10 cellular contexts compared by ENCODE assay signal in genomic region chr2:156322103-156322671, GRCh38. TPM values are rescaled to one million over a fixed set of nuclear protein-coding genes. Genes with fewer than 3 reads are reported as not detected.
DNase-seq lines count a peak whose midpoint lies in the region; TF ChIP-seq lines count a peak whose summit lies in the region.
"Had no signal": no experiment of that assay in that cellular context is flagged by ENCODE, and none has a peak within 500 bp of the region (broad histone marks: within the 10 kb centered on the region; RNA-seq: fewer than 3 reads in every experiment).

No MANE protein-coding gene starts in this region.

- peaks cover 8% of the 10 kb centered on the region for H3K36me3 Mint-ChIP-seq in IgD-negative memory B cell
- H3K36me3 Mint-ChIP-seq in glutamatergic neuron (ENCODE audit: unreplicated experiment): peaks cover 12% of the 10 kb centered on the region

- DNase-seq in breast epithelium (ENCODE audit: low spot score in 2 of 2) (no peak), mammary epithelial cell (no peak), glutamatergic neuron (no peak), tibial nerve (ENCODE audit: low spot score in 2 of 2) (no peak), iPS-NIHi11 (ENCODE audit: low spot score) (no peak), HuH-7.5 (ENCODE audit: low spot score) (no peak), SIG-M5 (lab: John Stamatoyannopoulos, UW) (no peak)
- DNase-seq: NCI-H774 had no signal

- intact Hi-C loops in breast epithelium (cut with DNase I; ENCODE audit: low total_unique reads) (no loop called here), mammary epithelial cell (cut with micrococcal nuclease) (no loop called here)

- H3K79me2 ChIP-seq in mammary epithelial cell (ENCODE audit: insufficient read depth, low read length): no peaks in the 10 kb centered on the region

- no peak overlapping the region for H2AFZ ChIP-seq in mammary epithelial cell (ENCODE audit: low read depth, low read length)

- CTCF ChIA-PET in mammary epithelial cell (lab: Charles Lee; ENCODE audit: low non-redundant PET): no interaction called here

- no peak overlapping the region for H3K27ac ChIP-seq in breast epithelium
- no peak overlapping the region for H3K27ac ChIP-seq in mammary epithelial cell (ENCODE audit: insufficient read depth, low read depth, low read length)
- peak overlapping the region in 2 of 4 donors; percentile 40 to 87 for H3K27ac ChIP-seq in tibial nerve
- H3K27ac ChIP-seq: epithelial cell of prostate had no signal

- in situ Hi-C loops in mammary epithelial cell (cut with MboI; ENCODE audit: low sequenced_read_pairs in 2 of 2): no loop called here

- 29% methylated on average over 10 of the region's 21 CpGs for WGBS in mammary epithelial cell (ENCODE audit: low coverage, missing lambda C conversion rate)
- 50% methylated on average over 21 of the region's 21 CpGs for WGBS in tibial nerve, 2 donors

- no peak overlapping the region for H3K4me2 ChIP-seq in mammary epithelial cell (ENCODE audit: insufficient read depth, low read depth, low read length)

- peak overlapping the region; percentile 43 to 66 (median 50) for H3K4me3 ChIP-seq in breast epithelium
- no peak overlapping the region for H3K4me3 ChIP-seq in mammary epithelial cell (replicated peaks in 1 of 3; ENCODE audit: insufficient read depth in 1 of 3, low read depth in 2 of 3, low read length in 3 of 3)
- H3K4me3 ChIP-seq in tibial nerve: peak overlapping the region; percentile 8 to 56 (median 44)

- no TSS peak for BruUV-seq in mammary epithelial cell (replicated peaks; lab: Mats Ljungman, UMichigan)

- dilution Hi-C loops in mammary epithelial cell (cut with HindIII; ENCODE audit: low sequenced_read_pairs): no loop called here

- H3K36me3 ChIP-seq in breast epithelium: no peaks in the 10 kb centered on the region
- H3K36me3 ChIP-seq in mammary epithelial cell (ENCODE audit: insufficient read depth, low read length): no peaks in the 10 kb centered on the region
- peaks cover 0 to 20% (median 0%) of the 10 kb centered on the region in 3 donors for H3K36me3 ChIP-seq in tibial nerve

- TF ChIP-seq POLR2A in breast epithelium (IDR thresholded peaks at IDR 0.05) (no peak), tibial nerve (IDR thresholded peaks at IDR 0.05) (no peak)

- no peaks in the 10 kb centered on the region for H4K20me1 ChIP-seq in mammary epithelial cell (ENCODE audit: insufficient read depth, low read length)

- TF ChIP-seq CTCF in breast epithelium (IDR thresholded peaks at IDR 0.05): no peak
- no peak for TF ChIP-seq CTCF in mammary epithelial cell (conservative IDR thresholded peaks at IDR 0.05 in 1 of 2, IDR thresholded peaks at IDR 0.05 in 1 of 2; ENCODE audit: extremely low read depth in 1 of 2, insufficient read depth in 1 of 2, low read depth in 1 of 2, low read length in 2 of 2)
- no peak for TF ChIP-seq CTCF in glutamatergic neuron (IDR thresholded peaks at IDR 0.05; ENCODE audit: partially characterized antibody, unreplicated experiment)
- TF ChIP-seq CTCF in tibial nerve (IDR thresholded peaks at IDR 0.05): no peak

- no peak for TF ChIP-seq EP300 in tibial nerve (IDR thresholded peaks at IDR 0.05)

- peaks cover 0 to 14% of the 10 kb centered on the region in 2 donors for H3K27me3 ChIP-seq in breast epithelium
- peaks cover 6% of the 10 kb centered on the region for H3K27me3 ChIP-seq in mammary epithelial cell (ENCODE audit: insufficient read depth, low read length)
- H3K27me3 ChIP-seq in tibial nerve: peaks cover 0 to 8% of the 10 kb centered on the region in 2 donors

- H3K9ac ChIP-seq in mammary epithelial cell (ENCODE audit: insufficient read depth, low read length): no peak overlapping the region

- H3K4me1 ChIP-seq in breast epithelium: no peaks in the 10 kb centered on the region
- peaks cover 7% of the 10 kb centered on the region for H3K4me1 ChIP-seq in mammary epithelial cell (ENCODE audit: insufficient read depth, low read length)
- peaks cover 0 to 32% (median 0%) of the 10 kb centered on the region in 4 donors for H3K4me1 ChIP-seq in tibial nerve

- H3K9me3 ChIP-seq in breast epithelium: no peaks in the 10 kb centered on the region
- H3K9me3 ChIP-seq in mammary epithelial cell (replicated peaks; ENCODE audit: insufficient read depth, low read length): peaks cover 5% of the 10 kb centered on the region
- no peaks in the 10 kb centered on the region for H3K9me3 ChIP-seq in tibial nerve

- H3K9me3 Mint-ChIP-seq in IgD-negative memory B cell (peaks cover 0 to 7% (median 0%) of the 10 kb centered on the region in 3 donors), glutamatergic neuron (ENCODE audit: unreplicated experiment) (peaks cover 5% of the 10 kb centered on the region)

- peaks cover 72% of the 10 kb centered on the region for H3K27me3 Mint-ChIP-seq in IgD-negative memory B cell
- peaks cover 40% of the 10 kb centered on the region for H3K27me3 Mint-ChIP-seq in glutamatergic neuron (ENCODE audit: unreplicated experiment)

- peaks cover 18 to 23% (median 23%) of the 10 kb centered on the region in 3 donors for H3K4me1 Mint-ChIP-seq in IgD-negative memory B cell
- H3K4me1 Mint-ChIP-seq in glutamatergic neuron (ENCODE audit: low read depth, unreplicated experiment): peaks cover 27% of the 10 kb centered on the region

- H3K27ac Mint-ChIP-seq in IgD-negative memory B cell (peak overlapping the region; percentile 57 to 89 (median 78)), glutamatergic neuron (ENCODE audit: unreplicated experiment) (no peak overlapping the region)

- H3K4me3 Mint-ChIP-seq in IgD-negative memory B cell (peak overlapping the region; percentile 65 to 89 (median 72)), glutamatergic neuron (ENCODE audit: unreplicated experiment) (peak overlapping the region; percentile 92)

RNA-seq across cellular contexts. Expression of gene NR4A2, which starts 10.3 kb away (rescaled TPM):
- total RNA-seq in breast epithelium (10 to 100 TPM in 1 of 3 donors, 1 to 10 TPM in 2; 3.8 to 29.4 (median 7.9) TPM), mammary epithelial cell (1 to 10 TPM in 1 of 2 donors, under 1 TPM in 1; 0.50 to 1.3 TPM), glutamatergic neuron (ENCODE audit: unreplicated experiment) (2.2 TPM), tibial nerve (10 to 100 TPM; 14.7 to 31.5 (median 22.4) TPM)
- polyA plus RNA-seq in mammary epithelial cell (0.26 TPM), IgD-negative memory B cell (22.7 TPM)
- polyA minus RNA-seq in mammary epithelial cell: not detected

Comparison
In these comparisons a context has a peak if more than half of its experiments do, and no peak if none do; other contexts are left out.
1. H3K4me3 ChIP-seq: peak in breast epithelium (3 of 3) and tibial nerve (4 of 4); none in mammary epithelial cell (0 of 3).